In the genomic region with DNA sequence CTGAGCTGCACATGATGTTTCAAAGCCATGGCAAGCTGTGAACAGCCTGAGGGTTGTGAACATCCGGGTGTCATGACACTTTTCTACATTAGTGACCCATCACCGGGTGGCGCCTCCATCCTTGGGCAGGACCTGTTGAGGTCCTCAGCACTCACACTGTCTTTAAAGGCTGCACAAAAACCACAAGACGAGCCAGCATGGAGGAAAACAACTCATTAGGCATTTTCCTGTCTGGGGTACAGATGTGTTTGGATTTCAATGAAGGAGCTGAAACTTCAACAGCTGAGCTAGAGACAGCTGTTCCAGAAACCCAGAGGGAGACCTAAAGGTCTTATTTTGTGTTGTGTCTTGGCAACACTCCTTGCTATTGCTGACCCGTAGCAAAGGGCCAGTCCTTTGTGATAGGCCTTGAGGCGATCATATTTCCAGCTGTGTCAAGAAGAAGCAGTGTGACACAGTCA, we compare ENCODE assay signal across 8 cellular contexts.
DNase-seq lines count a peak whose midpoint lies in the region; ATAC-seq and TF ChIP-seq lines count a peak whose summit lies in the region.

No MANE protein-coding gene starts in this region.

- no peak overlapping the region for H3K27ac ChIP-seq in C4-2B

- TF ChIP-seq CTCF in C4-2B (conservative IDR thresholded peaks at IDR 0.05), result peak; percentile 31

- intact Hi-C loops in left colon (cut with DNase I, micrococcal nuclease), result no loop called here

- DNase-seq in SKM-1 treated with dmso at 0.1 percent for 144 hours (lab: John Stamatoyannopoulos, UW; ENCODE audit: unreplicated experiment), result peak; percentile 6
- DNase-seq in left colon, result peak; percentile 29 to 55
- DNase-seq in activated CD4-positive, CD25-positive, alpha-beta regulatory T cell (lab: John Stamatoyannopoulos, UW), result no peak
- DNase-seq in NCI-H128 (lab: John Stamatoyannopoulos, UW; ENCODE audit: unreplicated experiment), result no peak
- DNase-seq in NCI-H774 (lab: John Stamatoyannopoulos, UW), result no peak

- ATAC-seq in GM19463 (IDR thresholded peaks at IDR 0.05; ENCODE audit: unreplicated experiment), result peak; percentile 28
- peak; percentile 42 for ATAC-seq in left colon
- no peak for ATAC-seq in GM19455 (IDR thresholded peaks at IDR 0.05; ENCODE audit: unreplicated experiment)

Comparison
In these comparisons a context has a peak if more than half of its experiments do, and no peak if none do; other contexts are left out.
1. DNase-seq: peak in SKM-1 treated with dmso at 0.1 percent for 144 hours (single experiment) and left colon (2 of 2); none in activated CD4-positive, CD25-positive, alpha-beta regulatory T cell (0 of 4), NCI-H128 (single experiment) and NCI-H774 (single experiment).